37 cellular contexts compared by ENCODE assay signal in the genomic region with DNA sequence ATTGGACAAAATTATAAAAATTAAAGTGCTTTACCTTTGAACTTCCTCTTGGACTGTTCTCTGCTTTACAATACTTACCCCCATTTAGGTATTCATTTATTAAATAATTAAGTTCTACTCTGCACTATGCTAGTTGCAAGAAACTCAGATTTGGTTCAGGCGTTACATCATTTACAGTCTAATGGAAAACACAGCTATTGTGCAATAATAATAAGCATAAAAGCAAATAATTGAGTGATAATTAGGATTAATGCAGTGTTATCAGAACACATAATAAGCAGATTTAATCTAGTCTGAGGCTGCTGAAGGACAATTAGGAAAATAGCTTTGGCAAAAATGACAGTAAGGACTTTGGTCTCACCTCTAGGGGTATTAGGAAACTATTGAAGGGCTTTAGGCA.
"Had no signal": no experiment of that assay in that cellular context is flagged by ENCODE, and none has a peak within 500 bp of the region (broad histone marks: within the 10 kb centered on the region; RNA-seq: fewer than 3 reads in every experiment).

No MANE protein-coding gene starts in this region.

- H3K9me3 Mint-ChIP-seq: activated CD4-positive, alpha-beta memory T cell treated with anti-CD3 and anti-CD28 coated beads for 36 hours; activated CD4-positive, alpha-beta T cell treated with anti-CD3 and anti-CD28 coated beads, Interleukin-2, amount 10 ng/mL, durations not matched to agents 24 days and 14 days; activated CD8-positive, alpha-beta T cell treated with anti-CD3 and anti-CD28 coated beads for 36 hours; activated naive CD4-positive, alpha-beta T cell treated with anti-CD3 and anti-CD28 coated beads for 36 hours; activated naive CD4-positive, alpha-beta T cell treated with anti-CD3 and anti-CD28 coated beads, Interleukin-2, amount 50 U/mL, for 72 hours; activated naive CD8-positive, alpha-beta T cell treated with anti-CD3 and anti-CD28 coated beads for 36 hours; activated T-cell treated with anti-CD3 and anti-CD28 coated beads, Interleukin-2, amount 50 U/mL, for 4 hours; activated T-cell treated with anti-CD3 and anti-CD28 coated beads, Interleukin-2, amount 50 U/mL, for 72 hours; activated T-helper 1 cell treated with anti-CD3 and anti-CD28 coated beads, Interleukin-12 subunit alpha, Interleukin-12 subunit beta, Interleukin-2, Interleukin-4 antibody, amounts not matched to agents 30 ng/mL and 10 ng/mL and 1 ng/mL, durations not matched to agents 14 hours and 24 hours and 36 hours; activated T-helper 17 cell treated with anti-CD3 and anti-CD28 coated beads, Interleukin-2, amount 50 U/mL, for 72 hours; T-helper 1 cell treated with Interleukin-12 subunit alpha and Interleukin-12 subunit beta and Interleukin-4 antibody, amounts not matched to agents 30 μg/mL and 1 μg/mL, for 36 hours; T-helper 2 cell treated with Interferon-gamma antibody and Interleukin-4, amounts not matched to agents 5 μg/mL and 100 μg/mL, for 36 hours had no signal

- FAIRE-seq: astrocyte, TTC549 had no signal

- DNase-seq: activated B cell treated with CpG ODN at 0.5 μM for 24 hours; activated CD4-positive, alpha-beta memory T cell treated with anti-CD3 and anti-CD28 coated beads for 36 hours; activated CD4-positive, alpha-beta T cell treated with anti-CD3 and anti-CD28 coated beads for 4 hours; activated CD4-positive, alpha-beta T cell treated with anti-CD3 and anti-CD28 coated beads, Interleukin-2, amount 10 ng/mL, durations not matched to agents 24 days and 14 days; activated CD4-positive, alpha-beta T cell treated with anti-CD3 and anti-CD28 coated beads, Interleukin-2, amount 50 U/mL, for 1 hour; activated CD4-positive, alpha-beta T cell treated with anti-CD3 and anti-CD28 coated beads, Interleukin-2, amount 50 U/mL, for 4 hours; activated CD4-positive, CD25-positive, alpha-beta regulatory T cell treated with anti-CD3 and anti-CD28 coated beads, Interleukin-2, amount 50 U/mL, for 72 hours; activated CD8-positive, alpha-beta memory T cell treated with anti-CD3 and anti-CD28 coated beads, Interleukin-2, amount 50 U/mL, for 4 hours; activated CD8-positive, alpha-beta T cell treated with anti-CD3 and anti-CD28 coated beads for 36 hours; activated effector memory CD4-positive, alpha-beta T cell treated with anti-CD3 and anti-CD28 coated beads, Interleukin-2, amount 50 U/mL, for 16 hours; activated gamma-delta T cell treated with Interleukin-2 at 50 U/mL for 16 hours; activated naive CD4-positive, alpha-beta T cell; activated naive CD4-positive, alpha-beta T cell treated with anti-CD3 and anti-CD28 coated beads for 36 hours; activated naive CD4-positive, alpha-beta T cell treated with anti-CD3 and anti-CD28 coated beads, Interleukin-2, amount 50 U/mL, for 16 hours; activated naive CD8-positive, alpha-beta T cell treated with anti-CD3 and anti-CD28 coated beads for 36 hours; activated T-cell treated with anti-CD3 and anti-CD28 coated beads for 4 hours; activated T-cell treated with anti-CD3 and anti-CD28 coated beads, Interleukin-2, amount 50 U/mL, for 1 hour; activated T-cell treated with anti-CD3 and anti-CD28 coated beads, Interleukin-2, amount 50 U/mL, for 4 hours; activated T-cell treated with anti-CD3 and anti-CD28 coated beads, Interleukin-2, amount 50 U/mL, for 72 hours; adrenal gland; amniotic stem cell; aorta; body of pancreas; brain microvascular endothelial cell; central memory CD4-positive, alpha-beta T cell; T-helper 1 cell; T-helper 2 cell; T-helper 9 cell had no signal

- H3K4me3 ChIP-seq: adrenal gland, body of pancreas, breast epithelium had no signal

- H3K27ac ChIP-seq: adrenal gland, body of pancreas, brain microvascular endothelial cell, breast epithelium, VCaP had no signal

- H3K36me3 Mint-ChIP-seq: activated CD4-positive, alpha-beta memory T cell treated with anti-CD3 and anti-CD28 coated beads for 36 hours; activated naive CD4-positive, alpha-beta T cell treated with anti-CD3 and anti-CD28 coated beads, Interleukin-2, amount 50 U/mL, for 72 hours; activated naive CD8-positive, alpha-beta T cell treated with anti-CD3 and anti-CD28 coated beads for 36 hours had no signal

- H3K27me3 ChIP-seq: adrenal gland, body of pancreas, brain microvascular endothelial cell, breast epithelium had no signal

- H3K4me3 Mint-ChIP-seq: activated B cell treated with CpG ODN at 0.5 μM for 24 hours; activated CD4-positive, alpha-beta memory T cell treated with anti-CD3 and anti-CD28 coated beads for 36 hours; activated CD4-positive, alpha-beta T cell treated with anti-CD3 and anti-CD28 coated beads, Interleukin-2, amount 10 ng/mL, durations not matched to agents 24 days and 14 days; activated CD8-positive, alpha-beta T cell treated with anti-CD3 and anti-CD28 coated beads for 36 hours; activated naive CD4-positive, alpha-beta T cell treated with anti-CD3 and anti-CD28 coated beads for 36 hours; activated naive CD8-positive, alpha-beta T cell treated with anti-CD3 and anti-CD28 coated beads for 36 hours; activated T-cell treated with anti-CD3 and anti-CD28 coated beads, Interleukin-2, amount 50 U/mL, for 4 hours; activated T-cell treated with anti-CD3 and anti-CD28 coated beads, Interleukin-2, amount 50 U/mL, for 72 hours; activated T-helper 1 cell treated with anti-CD3 and anti-CD28 coated beads, Interleukin-12 subunit alpha, Interleukin-12 subunit beta, Interleukin-2, Interleukin-4 antibody, amounts not matched to agents 30 ng/mL and 10 ng/mL and 1 ng/mL, durations not matched to agents 14 hours and 24 hours and 36 hours; activated T-helper 17 cell treated with anti-CD3 and anti-CD28 coated beads, Interleukin-2, amount 50 U/mL, for 72 hours; T-helper 1 cell treated with Interleukin-12 subunit alpha and Interleukin-12 subunit beta and Interleukin-4 antibody, amounts not matched to agents 30 μg/mL and 1 μg/mL, for 36 hours; T-helper 2 cell treated with Interferon-gamma antibody and Interleukin-4, amounts not matched to agents 5 μg/mL and 100 μg/mL, for 36 hours had no signal

- H3K9me3 ChIP-seq: adrenal gland, body of pancreas, breast epithelium had no signal

- H3K36me3 ChIP-seq: adrenal gland, brain microvascular endothelial cell, breast epithelium had no signal

- H3K27ac Mint-ChIP-seq: activated B cell treated with CpG ODN at 0.5 μM for 24 hours; activated CD4-positive, alpha-beta memory T cell treated with anti-CD3 and anti-CD28 coated beads for 36 hours; activated CD4-positive, alpha-beta T cell treated with anti-CD3 and anti-CD28 coated beads, Interleukin-2, amount 10 ng/mL, durations not matched to agents 24 days and 14 days; activated CD8-positive, alpha-beta T cell treated with anti-CD3 and anti-CD28 coated beads for 36 hours; activated naive CD4-positive, alpha-beta T cell treated with anti-CD3 and anti-CD28 coated beads for 36 hours; activated naive CD4-positive, alpha-beta T cell treated with anti-CD3 and anti-CD28 coated beads, Interleukin-2, amount 50 U/mL, for 72 hours; activated naive CD8-positive, alpha-beta T cell treated with anti-CD3 and anti-CD28 coated beads for 36 hours; activated T-cell treated with anti-CD3 and anti-CD28 coated beads, Interleukin-2, amount 50 U/mL, for 72 hours; activated T-helper 1 cell treated with anti-CD3 and anti-CD28 coated beads, Interleukin-12 subunit alpha, Interleukin-12 subunit beta, Interleukin-2, Interleukin-4 antibody, amounts not matched to agents 30 ng/mL and 10 ng/mL and 1 ng/mL, durations not matched to agents 14 hours and 24 hours and 36 hours; activated T-helper 17 cell treated with anti-CD3 and anti-CD28 coated beads, Interleukin-2, amount 50 U/mL, for 72 hours; T-helper 1 cell treated with Interleukin-12 subunit alpha and Interleukin-12 subunit beta and Interleukin-4 antibody, amounts not matched to agents 30 μg/mL and 1 μg/mL, for 36 hours; T-helper 2 cell treated with Interferon-gamma antibody and Interleukin-4, amounts not matched to agents 5 μg/mL and 100 μg/mL, for 36 hours had no signal

- H3K4me1 ChIP-seq: adrenal gland, body of pancreas, breast epithelium had no signal

- H3K27me3 Mint-ChIP-seq: activated B cell treated with CpG ODN at 0.5 μM for 24 hours; activated CD4-positive, alpha-beta T cell treated with anti-CD3 and anti-CD28 coated beads, Interleukin-2, amount 10 ng/mL, durations not matched to agents 24 days and 14 days; activated CD8-positive, alpha-beta T cell treated with anti-CD3 and anti-CD28 coated beads for 36 hours; activated T-helper 17 cell treated with anti-CD3 and anti-CD28 coated beads, Interleukin-2, amount 50 U/mL, for 72 hours had no signal

- H3K4me1 Mint-ChIP-seq: activated B cell treated with CpG ODN at 0.5 μM for 24 hours; activated CD4-positive, alpha-beta T cell treated with anti-CD3 and anti-CD28 coated beads, Interleukin-2, amount 10 ng/mL, durations not matched to agents 24 days and 14 days; activated naive CD8-positive, alpha-beta T cell treated with anti-CD3 and anti-CD28 coated beads for 36 hours; activated T-helper 17 cell treated with anti-CD3 and anti-CD28 coated beads, Interleukin-2, amount 50 U/mL, for 72 hours had no signal

- ATAC-seq: activated CD8-positive, alpha-beta T cell treated with anti-CD3 and anti-CD28 coated beads for 36 hours; activated naive CD4-positive, alpha-beta T cell treated with anti-CD3 and anti-CD28 coated beads, Interleukin-2, amount 50 U/mL, for 72 hours; activated T-cell treated with anti-CD3 and anti-CD28 coated beads, Interleukin-2, amount 50 U/mL, for 4 hours; activated T-cell treated with anti-CD3 and anti-CD28 coated beads, Interleukin-2, amount 50 U/mL, for 72 hours; activated T-helper 17 cell treated with anti-CD3 and anti-CD28 coated beads, Interleukin-2, amount 50 U/mL, for 72 hours; body of pancreas had no signal
